Comparison of ENCODE assay signal across 23 cellular contexts in the genomic region with DNA sequence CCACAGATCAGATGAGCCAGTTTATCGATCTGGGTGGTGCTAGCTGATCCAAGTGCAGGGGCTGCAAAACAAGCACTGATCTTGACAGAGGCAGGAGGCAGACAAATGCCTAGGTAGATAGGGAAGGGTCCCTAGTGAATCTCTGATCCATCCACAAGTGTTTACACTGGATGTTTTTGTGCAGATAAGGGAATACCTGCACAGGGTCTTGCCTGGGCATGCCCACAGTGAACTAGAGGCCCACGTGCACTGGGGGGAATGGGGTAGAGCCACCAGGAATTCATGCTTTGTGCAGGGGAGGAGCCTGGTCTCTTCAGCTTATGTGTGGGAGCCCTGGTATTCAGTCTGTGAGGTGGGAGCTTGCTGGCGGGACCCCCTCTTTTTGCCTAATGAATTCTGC. TPM values are rescaled to one million over a fixed set of nuclear protein-coding genes. Genes with fewer than 3 reads are reported as not detected.
DNase-seq lines count a peak whose midpoint lies in the region; ATAC-seq and TF ChIP-seq lines count a peak whose summit lies in the region.
"Had no signal": no experiment of that assay in that cellular context is flagged by ENCODE, and none has a peak within 500 bp of the region (broad histone marks: within the 10 kb centered on the region; RNA-seq: fewer than 3 reads in every experiment).

No MANE protein-coding gene starts in this region.

- H3K27me3 Mint-ChIP-seq in activated CD4-positive, alpha-beta T cell treated with anti-CD3 and anti-CD28 coated beads, Interleukin-2, amount 10 ng/mL, durations not matched to agents 24 days and 14 days: no peaks in the 10 kb centered on the region
- H3K27me3 Mint-ChIP-seq in activated naive CD4-positive, alpha-beta T cell treated with anti-CD3 and anti-CD28 coated beads, Interleukin-2, amount 10 ng/mL, durations not matched to agents 7 days and 5 days: no peaks in the 10 kb centered on the region
- no peaks in the 10 kb centered on the region for H3K27me3 Mint-ChIP-seq in WTC11 (ENCODE audit: low read depth)

- H3K9me3 ChIP-seq in heart left ventricle (peaks cover 0 to 9% (median 0%) of the 10 kb centered on the region in 12 donors), aorta (ENCODE audit: control insufficient read depth, low read length) (no peaks in the 10 kb centered on the region)
- H3K9me3 ChIP-seq: MG63, SJCRH30 had no signal

- POLR2A ChIA-PET in WTC11 (lab: Charles Lee): no interaction called here

- H3K36me3 ChIP-seq in heart left ventricle (no peaks in the 10 kb centered on the region), aorta (ENCODE audit: control insufficient read depth in 1 of 2, insufficient read depth in 2 of 2, low read length in 1 of 2) (no peaks in the 10 kb centered on the region)
- H3K36me3 ChIP-seq: HAP-1, MG63 had no signal

- TF ChIP-seq CTCF in WTC11 (IDR thresholded peaks at IDR 0.05) (no peak), heart left ventricle (IDR thresholded peaks at IDR 0.05) (no peak)

- no peak for DNase-seq in activated CD4-positive, alpha-beta T cell treated with anti-CD3 and anti-CD28 coated beads, Interleukin-2, amount 10 ng/mL, durations not matched to agents 24 days and 14 days
- no peak for DNase-seq in activated CD4-positive, alpha-beta T cell treated with anti-CD3 and anti-CD28 coated beads, Interleukin-2, amount 50 U/mL, for 4 hours
- no peak for DNase-seq in activated naive CD4-positive, alpha-beta T cell treated with anti-CD3 and anti-CD28 coated beads, Interleukin-2, amount 50 U/mL, for 72 hours (ENCODE audit: low spot score in 2 of 2)
- no peak for DNase-seq in activated naive CD4-positive, alpha-beta T cell treated with anti-CD3 and anti-CD28 coated beads, Interleukin-2, amount 10 ng/mL, durations not matched to agents 7 days and 5 days
- no peak for DNase-seq in WTC11 (ENCODE audit: low spot score)
- DNase-seq in stimulated activated effector memory CD8-positive, alpha-beta T cell treated with anti-CD3 and anti-CD28 coated beads, Interleukin-12 subunit alpha, Interleukin-12 subunit beta, amount 100 ng/mL, for 72 hours (ENCODE audit: low spot score in 2 of 2): no peak
- no peak for DNase-seq in heart left ventricle
- DNase-seq in aorta: no peak
- DNase-seq: Calu3; DND-41; HFFc6; MG63; NCI-H1105 treated with DMSO at 0.1 percent for 48 hours; NCI-H146; NCI-H1930; NCI-H2107; NCI-H446 treated with DMSO at 0.1 percent for 48 hours; NCI-H82; NK-92 treated with Interleukin-12 subunit alpha and Interleukin-12 subunit beta, amount 100 ng/mL, for 24 hours; PC-3; SJCRH30 had no signal

- H3K9me3 Mint-ChIP-seq in activated CD4-positive, alpha-beta T cell treated with anti-CD3 and anti-CD28 coated beads, Interleukin-2, amount 10 ng/mL, durations not matched to agents 24 days and 14 days: peaks cover 22% of the 10 kb centered on the region
- peaks cover 18 to 20% of the 10 kb centered on the region in 2 donors for H3K9me3 Mint-ChIP-seq in activated naive CD4-positive, alpha-beta T cell treated with anti-CD3 and anti-CD28 coated beads, Interleukin-2, amount 50 U/mL, for 72 hours
- peaks cover 26% of the 10 kb centered on the region for H3K9me3 Mint-ChIP-seq in activated naive CD4-positive, alpha-beta T cell treated with anti-CD3 and anti-CD28 coated beads, Interleukin-2, amount 10 ng/mL, durations not matched to agents 7 days and 5 days
- peaks cover 38% of the 10 kb centered on the region for H3K9me3 Mint-ChIP-seq in WTC11
- peaks cover 14% of the 10 kb centered on the region for H3K9me3 Mint-ChIP-seq in stimulated activated effector memory CD8-positive, alpha-beta T cell treated with anti-CD3 and anti-CD28 coated beads, Interleukin-12 subunit alpha, Interleukin-12 subunit beta, amount 100 ng/mL, for 72 hours
- H3K9me3 Mint-ChIP-seq: HFFc6 had no signal

- H3K27me3 ChIP-seq in heart left ventricle (no peaks in the 10 kb centered on the region), aorta (ENCODE audit: control insufficient read depth in 1 of 2, insufficient read depth in 2 of 2, low read length in 1 of 2) (no peaks in the 10 kb centered on the region)
- H3K27me3 ChIP-seq: MG63, SJCRH30 had no signal

- H3K27ac Mint-ChIP-seq in activated CD4-positive, alpha-beta T cell treated with anti-CD3 and anti-CD28 coated beads, Interleukin-2, amount 10 ng/mL, durations not matched to agents 24 days and 14 days: peak overlapping the region; percentile 19
- H3K27ac Mint-ChIP-seq in activated naive CD4-positive, alpha-beta T cell treated with anti-CD3 and anti-CD28 coated beads, Interleukin-2, amount 50 U/mL, for 72 hours: peak overlapping the region; percentile 89 to 91
- H3K27ac Mint-ChIP-seq in activated naive CD4-positive, alpha-beta T cell treated with anti-CD3 and anti-CD28 coated beads, Interleukin-2, amount 10 ng/mL, durations not matched to agents 7 days and 5 days: no peak overlapping the region
- peak overlapping the region; percentile 82 for H3K27ac Mint-ChIP-seq in WTC11
- H3K27ac Mint-ChIP-seq in stimulated activated effector memory CD8-positive, alpha-beta T cell treated with anti-CD3 and anti-CD28 coated beads, Interleukin-12 subunit alpha, Interleukin-12 subunit beta, amount 100 ng/mL, for 72 hours: peak overlapping the region; percentile 1
- H3K27ac Mint-ChIP-seq: HFFc6 had no signal

- CTCF ChIA-PET in activated naive CD4-positive, alpha-beta T cell treated with anti-CD3 and anti-CD28 coated beads, Interleukin-2, amount 10 ng/mL, durations not matched to agents 7 days and 5 days (lab: Charles Lee): no interaction called here
- CTCF ChIA-PET in WTC11 (lab: Charles Lee): no interaction called here

- intact Hi-C loops in activated CD4-positive, alpha-beta T cell treated with anti-CD3 and anti-CD28 coated beads, Interleukin-2, amount 10 ng/mL, durations not matched to agents 24 days and 14 days (cut with micrococcal nuclease): no loop called here
- intact Hi-C loops in heart left ventricle (cut with DNase I): no loop called here
- intact Hi-C loops in aorta (cut with DNase I): no loop called here

- H3K4me3 ChIP-seq in heart left ventricle: no peak overlapping the region
- no peak overlapping the region for H3K4me3 ChIP-seq in aorta (ENCODE audit: low read length in 2 of 2)
- H3K4me3 ChIP-seq: HAP-1, MG63, SJCRH30 had no signal

- H3K27ac ChIP-seq in heart left ventricle (no peak overlapping the region), aorta (ENCODE audit: low read depth in 1 of 2, low read length in 2 of 2) (no peak overlapping the region)
- H3K27ac ChIP-seq: SJCRH30 had no signal

- H3K4me3 Mint-ChIP-seq in activated CD4-positive, alpha-beta T cell treated with anti-CD3 and anti-CD28 coated beads, Interleukin-2, amount 10 ng/mL, durations not matched to agents 24 days and 14 days: no peak overlapping the region
- H3K4me3 Mint-ChIP-seq in activated naive CD4-positive, alpha-beta T cell treated with anti-CD3 and anti-CD28 coated beads, Interleukin-2, amount 10 ng/mL, durations not matched to agents 7 days and 5 days: no peak overlapping the region
- H3K4me3 Mint-ChIP-seq in WTC11: no peak overlapping the region
- no peak overlapping the region for H3K4me3 Mint-ChIP-seq in stimulated activated effector memory CD8-positive, alpha-beta T cell treated with anti-CD3 and anti-CD28 coated beads, Interleukin-12 subunit alpha, Interleukin-12 subunit beta, amount 100 ng/mL, for 72 hours
- H3K4me3 Mint-ChIP-seq: HFFc6 had no signal

- peaks cover 33% of the 10 kb centered on the region for H3K36me3 Mint-ChIP-seq in activated CD4-positive, alpha-beta T cell treated with anti-CD3 and anti-CD28 coated beads, Interleukin-2, amount 10 ng/mL, durations not matched to agents 24 days and 14 days (ENCODE audit: low read depth)
- H3K36me3 Mint-ChIP-seq in activated naive CD4-positive, alpha-beta T cell treated with anti-CD3 and anti-CD28 coated beads, Interleukin-2, amount 50 U/mL, for 72 hours: peaks cover 32 to 54% of the 10 kb centered on the region in 2 donors
- H3K36me3 Mint-ChIP-seq in activated naive CD4-positive, alpha-beta T cell treated with anti-CD3 and anti-CD28 coated beads, Interleukin-2, amount 10 ng/mL, durations not matched to agents 7 days and 5 days: peaks cover 32% of the 10 kb centered on the region
- peaks cover 51% of the 10 kb centered on the region for H3K36me3 Mint-ChIP-seq in WTC11
- peaks cover 10% of the 10 kb centered on the region for H3K36me3 Mint-ChIP-seq in stimulated activated effector memory CD8-positive, alpha-beta T cell treated with anti-CD3 and anti-CD28 coated beads, Interleukin-12 subunit alpha, Interleukin-12 subunit beta, amount 100 ng/mL, for 72 hours

- no peak for ATAC-seq in activated naive CD4-positive, alpha-beta T cell treated with anti-CD3 and anti-CD28 coated beads, Interleukin-2, amount 50 U/mL, for 72 hours
- ATAC-seq in WTC11 (no peak), heart left ventricle (no peak), aorta (ENCODE audit: low FRiP score) (no peak)
- no peak for ATAC-seq in stimulated activated effector memory CD8-positive, alpha-beta T cell treated with anti-CD3 and anti-CD28 coated beads, Interleukin-12 subunit alpha, Interleukin-12 subunit beta, amount 100 ng/mL, for 72 hours
- ATAC-seq: PC-3, Right ventricle myocardium inferior had no signal

- WGBS in heart left ventricle, 4 donors: 65 to 95% (median 73%) methylated on average over 3 of the region's 3 CpGs
- WGBS in aorta, 2 donors: 64 to 83% methylated on average over 3 of the region's 3 CpGs

- TF ChIP-seq POLR2A in heart left ventricle (IDR thresholded peaks at IDR 0.05): no peak

- peaks cover 9% of the 10 kb centered on the region for H3K4me1 Mint-ChIP-seq in activated CD4-positive, alpha-beta T cell treated with anti-CD3 and anti-CD28 coated beads, Interleukin-2, amount 10 ng/mL, durations not matched to agents 24 days and 14 days
- peaks cover 14% of the 10 kb centered on the region for H3K4me1 Mint-ChIP-seq in activated naive CD4-positive, alpha-beta T cell treated with anti-CD3 and anti-CD28 coated beads, Interleukin-2, amount 10 ng/mL, durations not matched to agents 7 days and 5 days
- peaks cover 27% of the 10 kb centered on the region for H3K4me1 Mint-ChIP-seq in WTC11
- peaks cover 20% of the 10 kb centered on the region for H3K4me1 Mint-ChIP-seq in stimulated activated effector memory CD8-positive, alpha-beta T cell treated with anti-CD3 and anti-CD28 coated beads, Interleukin-12 subunit alpha, Interleukin-12 subunit beta, amount 100 ng/mL, for 72 hours

- H3K4me1 ChIP-seq in heart left ventricle: no peaks in the 10 kb centered on the region
- no peaks in the 10 kb centered on the region for H3K4me1 ChIP-seq in aorta (ENCODE audit: control insufficient read depth in 1 of 2, insufficient read depth in 2 of 2, low read length in 2 of 2)
- H3K4me1 ChIP-seq: SJCRH30 had no signal

RNA-seq across cellular contexts. Expression of a gene that starts 50.3 kb away (rescaled TPM):
- total RNA-seq in activated CD4-positive, alpha-beta T cell treated with anti-CD3 and anti-CD28 coated beads, Interleukin-2, amount 10 ng/mL, durations not matched to agents 24 days and 14 days: 24.9 and 27.8 TPM in 2 replicates
- 10 to 100 TPM; 19.7 to 28.8 TPM for total RNA-seq in activated naive CD4-positive, alpha-beta T cell treated with anti-CD3 and anti-CD28 coated beads, Interleukin-2, amount 50 U/mL, for 72 hours
- 25.5 to 32.0 TPM (median 26.1 TPM) in 3 replicates for total RNA-seq in WTC11 (2021)
- total RNA-seq in heart left ventricle: 10 to 100 TPM in 7 of 9 donors, 1 to 10 TPM in 2; 8.4 to 21.5 (median 18.0) TPM
- polyA plus RNA-seq in heart left ventricle: 10 to 100 TPM; 10.1 to 11.6 TPM
- total RNA-seq in aorta: 1 to 10 TPM; 6.5 to 7.8 TPM
- polyA plus RNA-seq in aorta: 10 to 100 TPM in 1 of 2 donors, 1 to 10 TPM in 1; 8.2 to 11.1 TPM
